In the genomic region with DNA sequence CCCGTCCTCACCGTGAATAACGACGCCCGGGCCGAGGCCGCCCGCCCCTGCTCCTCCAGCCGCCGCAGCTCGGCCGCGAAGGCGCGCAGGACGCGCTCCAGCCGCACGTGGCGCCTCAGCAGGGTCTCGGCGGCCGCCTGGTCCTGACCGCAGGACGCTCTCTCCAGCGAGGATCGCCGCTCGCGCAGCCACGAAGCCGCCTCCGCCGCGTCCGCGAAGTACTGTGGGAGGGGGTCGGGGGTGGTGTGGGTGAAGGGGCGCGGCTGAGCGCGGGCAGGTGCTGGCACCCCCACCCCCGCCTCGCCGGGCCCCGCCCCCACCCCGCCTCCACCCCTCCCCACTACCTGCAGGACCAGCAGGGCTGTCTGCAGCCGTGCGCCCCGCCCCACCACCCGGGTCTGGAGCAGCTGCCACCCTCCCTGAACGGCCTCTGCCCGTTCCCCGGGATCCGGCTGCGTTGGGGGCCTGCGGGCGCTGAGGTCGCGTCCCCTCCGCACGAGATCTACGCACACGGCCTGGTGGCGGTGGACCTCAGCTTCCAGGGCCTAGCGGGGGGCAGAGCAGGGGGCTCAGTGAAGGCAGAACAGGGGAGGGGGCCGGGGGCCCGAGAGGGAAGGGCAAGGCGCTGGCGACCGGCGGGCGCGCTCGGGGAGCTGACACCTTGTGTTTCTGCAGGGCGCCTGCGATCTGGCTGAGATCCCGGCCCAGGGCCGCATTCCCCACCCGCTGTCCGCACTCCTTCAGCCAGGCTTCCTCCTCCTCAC, we compare ENCODE assay signal across 10 cellular contexts. TPM values are rescaled to one million over a fixed set of nuclear protein-coding genes. Genes with fewer than 3 reads are reported as not detected.
DNase-seq lines count a peak whose midpoint lies in the region; ATAC-seq, FAIRE-seq and TF ChIP-seq lines count a peak whose summit lies in the region.
"Had no signal": no experiment of that assay in that cellular context is flagged by ENCODE, and none has a peak within 500 bp of the region (broad histone marks: within the 10 kb centered on the region; RNA-seq: fewer than 3 reads in every experiment).

No MANE protein-coding gene starts in this region.

- ATAC-seq in K562: peak; percentile 75
- peak; percentile 3 for ATAC-seq in sciatic nerve
- no peak for ATAC-seq in HG02678 (IDR thresholded peaks at IDR 0.05; ENCODE audit: unreplicated experiment)
- no peak for ATAC-seq in HG03571 (IDR thresholded peaks at IDR 0.05; ENCODE audit: unreplicated experiment)

- no peaks in the 10 kb centered on the region for H3K4me1 ChIP-seq in HUES64 (ENCODE audit: insufficient read depth, low read length)
- H3K4me1 ChIP-seq in K562 (replicated peaks in 1 of 2; ENCODE audit: control insufficient read depth in 2 of 2, insufficient read depth in 2 of 2, low read length in 2 of 2): peaks cover 2 to 36% of the 10 kb centered on the region in 2 experiments; a peak in 3 of 5 replicates

- WGBS in HUES64: 3% methylated on average over 71 of the region's 81 CpGs
- WGBS in K562 (ENCODE audit: insufficient coverage, low coverage, missing lambda C conversion rate): 41% methylated on average over 25 of the region's 81 CpGs

- H3K9ac ChIP-seq in HUES64 (ENCODE audit: low read depth, low read length) (peak overlapping the region; percentile 45), K562 (ENCODE audit: insufficient read depth in 1 of 2, low read depth in 2 of 2, low read length in 2 of 2) (0 out of 4 replicates have a peak overlapping the region, but pooled peaks of 1 of the 2 experiments have one; percentile 70)

- no TSS peak for BruUV-seq in K562 (replicated peaks; lab: Mats Ljungman, UMichigan)

- peak overlapping the region; percentile 49 for H3K4me3 ChIP-seq in HUES64 (ENCODE audit: low read length)
- no peak overlapping the region for H3K4me3 ChIP-seq in K562
- peak overlapping the region; percentile 44 for H3K4me3 ChIP-seq in iPS-18c (ENCODE audit: insufficient read depth, low read depth, low read length)

- no peak for TF ChIP-seq RAD21 in K562 (CRISPR knock-in tag; conservative IDR thresholded peaks at IDR 0.05 in 1 of 2, IDR thresholded peaks at IDR 0.05 in 1 of 2)

- POLR2A ChIA-PET in K562 (lab: Yijun Ruan, JAX): interaction anchor here (0.6 to 1.0 kb wide), 2 partner anchors 9 to 925 kb away, joined by 3 read pairs; no protein-coding TSS in a partner anchor

- no peak for TF ChIP-seq POLR2A in K562 (conservative IDR thresholded peaks at IDR 0.05)

- 0 out of 2 replicates have a peak overlapping the region, but pooled peaks have one; percentile 38 for H2AFZ ChIP-seq in K562 (ENCODE audit: low read depth, low read length)

- DNase-seq in K562 (ENCODE audit: extremely low read depth in 1 of 4, low spot score in 3 of 4) (peak; percentile 27 to 75 (median 60)), sciatic nerve (ENCODE audit: low spot score) (no peak), OCI-M1 (lab: John Stamatoyannopoulos, UW) (no peak), AG08396 (ENCODE audit: low spot score) (no peak)
- DNase-seq: EL; stimulated activated CD4-positive, alpha-beta T cell treated with anti-CD3 and anti-CD28 coated beads, Interleukin-4, amount 100 ng/mL, for 1 hour had no signal

- H3K9me3 ChIP-seq in HUES64 (ENCODE audit: insufficient read depth, low read depth, low read length): no peaks in the 10 kb centered on the region
- no peaks in the 10 kb centered on the region for H3K9me3 ChIP-seq in K562 (replicated peaks; ENCODE audit: control insufficient read depth, insufficient read depth, low read depth, low read length)
- no peaks in the 10 kb centered on the region for H3K9me3 ChIP-seq in iPS-18c (ENCODE audit: control insufficient read depth, insufficient read depth, low read length)

- CTCF ChIA-PET in K562 (lab: Yijun Ruan, JAX; ENCODE audit: low intra/inter-chr PET ratio): no interaction called here

- no peaks in the 10 kb centered on the region for H3K79me2 ChIP-seq in K562 (ENCODE audit: control insufficient read depth, insufficient read depth, low read length)

- no peak overlapping the region for H3K4me2 ChIP-seq in K562 (ENCODE audit: insufficient read depth, low read length)

- no peak for FAIRE-seq in K562 (lab: Jason Lieb, UNC)

- H3K27ac ChIP-seq in HUES64 (ENCODE audit: low read depth, low read length) (no peak overlapping the region), K562 (ENCODE audit: extremely low read depth, low read depth, low read length) (no peak overlapping the region)

- no peak for TF ChIP-seq EP300 in K562 (IDR thresholded peaks at IDR 0.05; ENCODE audit: low read length)

- H3K27me3 ChIP-seq in HUES64 (ENCODE audit: insufficient read depth, low read length) (peaks cover 35% of the 10 kb centered on the region), K562 (ENCODE audit: control insufficient read depth in 2 of 2, insufficient read depth in 2 of 2, low read length in 2 of 2) (peaks cover 25 to 81% of the 10 kb centered on the region in 2 experiments; a peak in 4 of 5 replicates)

- in situ Hi-C loops in K562 (cut with MboI): no loop called here

- H3K36me3 ChIP-seq in HUES64 (ENCODE audit: insufficient read depth, low read length) (no peaks in the 10 kb centered on the region), K562 (ENCODE audit: control insufficient read depth, insufficient read depth, low read length) (no peaks in the 10 kb centered on the region)

- no peak for TF ChIP-seq CTCF in K562 (IDR thresholded peaks at IDR 0.05 in 2 of 3, conservative IDR thresholded peaks at IDR 0.05 in 1 of 3; ENCODE audit: insufficient read depth in 2 of 3, low read depth in 1 of 3, low read length in 3 of 3)

- H3K9me1 ChIP-seq in K562 (ENCODE audit: control insufficient read depth, insufficient read depth, low read length): no peaks in the 10 kb centered on the region

- intact Hi-C loops in K562 (cut with micrococcal nuclease): no loop called here
- intact Hi-C loops in sciatic nerve (cut with DNase I): loop anchor here (10.0 kb wide), 1 partner anchor 173 kb away; no protein-coding TSS in a partner anchor

- H4K20me1 ChIP-seq in K562 (replicated peaks; ENCODE audit: control insufficient read depth, insufficient read depth, low read length): peaks cover 9% of the 10 kb centered on the region; the same call in 1 of the 2 replicates

RNA-seq across cellular contexts. Expression of gene SPTBN5, which starts 11.7 kb away (rescaled TPM):
- 0.20 TPM for polyA plus RNA-seq in HUES64 (2013, experiment 1 of 2)
- polyA plus RNA-seq in HUES64 (2013, experiment 2 of 2): 0.32 TPM
- total RNA-seq in K562 (2011; cell fraction: chromatin; rRNA removed; ENCODE audit: low replicate concordance): 0.30 TPM in 1 of 2 replicates, not detected in the other
- total RNA-seq in K562 (2011; cell fraction: nucleolus; rRNA removed): under 0.01 TPM in 2 replicates
- total RNA-seq in K562 (2011; cell fraction: nucleoplasm; rRNA removed): 0.08 TPM in 1 of 2 replicates, not detected in the other
- not detected in 2 replicates for total RNA-seq in K562 (2014; rRNA removed)
- total RNA-seq in K562 (2014; rRNA removed; fragmentation: Illumina TruSeq; extraction: Trizol): not detected in 2 replicates
- total RNA-seq in K562 (2015; rRNA removed; fragmentation: Illumina TruSeq; extraction: Trizol): not detected in 2 replicates
- 0.02 TPM in 1 of 2 replicates, not detected in the other for total RNA-seq in K562 (2021)
- polyA plus RNA-seq in K562 (2011; rRNA removed): 0.01 TPM in 1 of 2 replicates, not detected in the other
- 0.01 and 0.03 TPM in 2 replicates for polyA plus RNA-seq in K562 (2011; cell fraction: cytosol; rRNA removed)
- 0.15 and 0.20 TPM in 2 replicates for polyA plus RNA-seq in K562 (2011; cell fraction: nucleus; rRNA removed)
- polyA plus RNA-seq in K562 (2012): under 0.01 and 0.03 TPM in 2 replicates
- not detected in 2 replicates for polyA plus RNA-seq in K562 (2014; fragmentation: Illumina TruSeq; extraction: Trizol)
- not detected for polyA plus RNA-seq in K562 (2014; fragmentation: Nextera tagmentation; extraction: Ambion mirVana)
- not detected in 2 replicates for polyA plus RNA-seq in K562 (2014; rRNA removed)
- not detected in 2 replicates for polyA minus RNA-seq in K562 (2011; rRNA and poly(A)+ RNA removed)
- polyA minus RNA-seq in K562 (2011; cell fraction: cytosol; rRNA and poly(A)+ RNA removed): not detected in 2 replicates
- polyA minus RNA-seq in K562 (2011; cell fraction: nucleus; rRNA and poly(A)+ RNA removed): under 0.01 TPM in 1 of 2 replicates, not detected in the other
- 35.0 TPM for total RNA-seq in sciatic nerve

RNA-seq across cellular contexts. Expression of gene PLA2G4B, which starts 43.5 kb away (rescaled TPM):
- polyA plus RNA-seq in HUES64 (2013, experiment 1 of 2): 4.5 TPM
- 5.5 TPM for polyA plus RNA-seq in HUES64 (2013, experiment 2 of 2)
- 22.3 and 55.4 TPM in 2 replicates for total RNA-seq in K562 (2011; cell fraction: chromatin; rRNA removed; ENCODE audit: low replicate concordance)
- 26.3 and 28.8 TPM in 2 replicates for total RNA-seq in K562 (2011; cell fraction: nucleolus; rRNA removed)
- total RNA-seq in K562 (2011; cell fraction: nucleoplasm; rRNA removed): 13.2 and 21.9 TPM in 2 replicates
- total RNA-seq in K562 (2014; rRNA removed): 3.9 TPM in 2 replicates
- 0.89 and 2.1 TPM in 2 replicates for total RNA-seq in K562 (2014; rRNA removed; fragmentation: Illumina TruSeq; extraction: Trizol)
- total RNA-seq in K562 (2015; rRNA removed; fragmentation: Illumina TruSeq; extraction: Trizol): 1.3 and 1.4 TPM in 2 replicates
- 2.8 and 5.2 TPM in 2 replicates for total RNA-seq in K562 (2021)
- 4.3 and 7.0 TPM in 2 replicates for polyA plus RNA-seq in K562 (2011; rRNA removed)
- polyA plus RNA-seq in K562 (2011; cell fraction: cytosol; rRNA removed): 3.1 and 4.8 TPM in 2 replicates
- polyA plus RNA-seq in K562 (2011; cell fraction: nucleus; rRNA removed): 48.4 and 61.4 TPM in 2 replicates
- polyA plus RNA-seq in K562 (2012): 2.4 and 8.6 TPM in 2 replicates
- 2.7 and 2.8 TPM in 2 replicates for polyA plus RNA-seq in K562 (2014; fragmentation: Illumina TruSeq; extraction: Trizol)
- polyA plus RNA-seq in K562 (2014; fragmentation: Nextera tagmentation; extraction: Ambion mirVana): under 1 TPM; 0.07 to 0.25 TPM
- 5.6 and 6.1 TPM in 2 replicates for polyA plus RNA-seq in K562 (2014; rRNA removed)
- polyA minus RNA-seq in K562 (2011; rRNA and poly(A)+ RNA removed): 0.74 and 1.2 TPM in 2 replicates
- 1.1 and 1.5 TPM in 2 replicates for polyA minus RNA-seq in K562 (2011; cell fraction: cytosol; rRNA and poly(A)+ RNA removed)
- polyA minus RNA-seq in K562 (2011; cell fraction: nucleus; rRNA and poly(A)+ RNA removed): 6.6 and 6.7 TPM in 2 replicates
- 9.8 TPM for total RNA-seq in sciatic nerve

RNA-seq across cellular contexts. Expression of gene JMJD7, which starts 54.2 kb away (rescaled TPM):
- polyA plus RNA-seq in HUES64 (2013, experiment 1 of 2): 7.2 TPM
- polyA plus RNA-seq in HUES64 (2013, experiment 2 of 2): 8.3 TPM
- total RNA-seq in K562 (2011; cell fraction: chromatin; rRNA removed; ENCODE audit: low replicate concordance): 7.0 and 13.8 TPM in 2 replicates
- 7.2 and 8.5 TPM in 2 replicates for total RNA-seq in K562 (2011; cell fraction: nucleolus; rRNA removed)
- 12.6 and 15.4 TPM in 2 replicates for total RNA-seq in K562 (2011; cell fraction: nucleoplasm; rRNA removed)
- total RNA-seq in K562 (2014; rRNA removed): 6.1 and 11.3 TPM in 2 replicates
- total RNA-seq in K562 (2014; rRNA removed; fragmentation: Illumina TruSeq; extraction: Trizol): 3.2 and 3.8 TPM in 2 replicates
- 4.3 and 5.3 TPM in 2 replicates for total RNA-seq in K562 (2015; rRNA removed; fragmentation: Illumina TruSeq; extraction: Trizol)
- total RNA-seq in K562 (2021): 12.2 and 13.1 TPM in 2 replicates
- polyA plus RNA-seq in K562 (2011; rRNA removed): 7.9 and 8.8 TPM in 2 replicates
- 8.0 and 19.6 TPM in 2 replicates for polyA plus RNA-seq in K562 (2011; cell fraction: cytosol; rRNA removed)
- polyA plus RNA-seq in K562 (2011; cell fraction: nucleus; rRNA removed): 18.0 and 36.7 TPM in 2 replicates
- 7.7 and 16.3 TPM in 2 replicates for polyA plus RNA-seq in K562 (2012)
- 6.8 and 9.4 TPM in 2 replicates for polyA plus RNA-seq in K562 (2014; fragmentation: Illumina TruSeq; extraction: Trizol)
- 1 to 10 TPM; 1.2 to 2.9 TPM for polyA plus RNA-seq in K562 (2014; fragmentation: Nextera tagmentation; extraction: Ambion mirVana)
- polyA plus RNA-seq in K562 (2014; rRNA removed): 9.7 and 13.9 TPM in 2 replicates
- polyA minus RNA-seq in K562 (2011; rRNA and poly(A)+ RNA removed): 0.60 and 3.0 TPM in 2 replicates
- 4.1 and 4.4 TPM in 2 replicates for polyA minus RNA-seq in K562 (2011; cell fraction: cytosol; rRNA and poly(A)+ RNA removed)
- 4.0 and 4.7 TPM in 2 replicates for polyA minus RNA-seq in K562 (2011; cell fraction: nucleus; rRNA and poly(A)+ RNA removed)
- 18.5 TPM for total RNA-seq in sciatic nerve

Comparison
In these comparisons a context has a peak if more than half of its experiments do, and no peak if none do; other contexts are left out.
1. ATAC-seq: peak in K562 (single experiment) and sciatic nerve (single experiment); none in HG02678 (single experiment) and HG03571 (single experiment).
2. DNase-seq: peak in K562 (4 of 4); none in sciatic nerve (single experiment), OCI-M1 (single experiment) and AG08396 (single experiment).
3. RNA of gene SPTBN5, which starts 11.7 kb away (total RNA-seq): 35.0 TPM in sciatic nerve (single experiment); under 0.01 to 0.30 TPM in K562; every median in the first group is over 10 times any median in the second.